ENCODE assay signal across 12 cellular contexts in the genomic region with DNA sequence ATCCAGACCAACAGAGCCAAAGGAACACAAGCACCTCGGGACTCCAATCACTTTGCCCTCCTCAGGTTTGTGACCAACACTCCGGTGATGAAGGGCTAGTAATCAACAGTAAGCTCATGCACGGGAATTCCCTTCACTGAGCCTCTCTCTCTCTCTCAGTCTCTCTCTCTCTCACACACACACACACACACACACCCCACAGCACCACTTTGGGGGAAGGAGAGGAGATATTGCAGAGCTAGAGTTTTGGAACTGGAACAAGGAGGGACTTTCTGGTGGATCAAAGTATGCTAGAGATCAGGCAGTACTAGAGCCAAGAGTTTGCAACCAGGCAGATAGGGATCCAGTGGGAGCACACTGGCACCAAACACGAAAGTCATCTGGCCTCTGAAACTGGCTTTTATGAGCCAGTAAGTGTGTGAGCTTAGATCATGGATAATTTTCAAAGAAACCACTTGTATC.
DNase-seq lines count a peak whose midpoint lies in the region; ATAC-seq and TF ChIP-seq lines count a peak whose summit lies in the region.
"Had no signal": no experiment of that assay in that cellular context is flagged by ENCODE, and none has a peak within 500 bp of the region (broad histone marks: within the 10 kb centered on the region; RNA-seq: fewer than 3 reads in every experiment).

No MANE protein-coding gene starts in this region.

- no peak overlapping the region for H2AFZ ChIP-seq in mesenchymal stem cell (ENCODE audit: low read depth, low read length)

- H3K4me1 Mint-ChIP-seq in activated CD8-positive, alpha-beta T cell treated with anti-CD3 and anti-CD28 coated beads, Interleukin-2, amount 10 ng/mL, durations not matched to agents 7 days and 5 days (ENCODE audit: low read depth) = peaks cover 98% of the 10 kb centered on the region
- peaks cover 24% of the 10 kb centered on the region for H3K4me1 Mint-ChIP-seq in progenitor cell of endocrine pancreas (ENCODE audit: low read depth)

- peak overlapping the region; percentile 47 for H3K4me3 Mint-ChIP-seq in activated CD8-positive, alpha-beta T cell treated with anti-CD3 and anti-CD28 coated beads, Interleukin-2, amount 10 ng/mL, durations not matched to agents 7 days and 5 days
- no peak overlapping the region for H3K4me3 Mint-ChIP-seq in progenitor cell of endocrine pancreas (ENCODE audit: low read depth)

- H3K27me3 Mint-ChIP-seq in activated CD8-positive, alpha-beta T cell treated with anti-CD3 and anti-CD28 coated beads, Interleukin-2, amount 10 ng/mL, durations not matched to agents 7 days and 5 days (ENCODE audit: low read depth) = no peaks in the 10 kb centered on the region
- H3K27me3 Mint-ChIP-seq in progenitor cell of endocrine pancreas = no peaks in the 10 kb centered on the region

- H2BK12ac ChIP-seq in mesenchymal stem cell (ENCODE audit: low read length in 2 of 2) = no peak overlapping the region

- intact Hi-C loops in Right ventricle myocardium superior (cut with DNase I) (no loop called here), heart left ventricle (cut with DNase I) (no loop called here), lower lobe of right lung (cut with DNase I) (no loop called here), vagina (cut with DNase I) (no loop called here)

- peak; percentile 26 for ATAC-seq in Right ventricle myocardium superior (ENCODE audit: poor library complexity)
- ATAC-seq in heart left ventricle = no peak
- ATAC-seq in activated CD8-positive, alpha-beta T cell treated with anti-CD3 and anti-CD28 coated beads, Interleukin-2, amount 10 ng/mL, durations not matched to agents 7 days and 5 days = no peak
- no peak for ATAC-seq in lower lobe of right lung
- no peak for ATAC-seq in HG03378 (IDR thresholded peaks at IDR 0.05; ENCODE audit: unreplicated experiment)
- ATAC-seq: left lobe of liver had no signal

- no peaks in the 10 kb centered on the region for H3K9me3 Mint-ChIP-seq in activated CD8-positive, alpha-beta T cell treated with anti-CD3 and anti-CD28 coated beads, Interleukin-2, amount 10 ng/mL, durations not matched to agents 7 days and 5 days (ENCODE audit: insufficient read depth)
- no peaks in the 10 kb centered on the region for H3K9me3 Mint-ChIP-seq in progenitor cell of endocrine pancreas (ENCODE audit: low read depth)

- no peak overlapping the region for H3K4me2 ChIP-seq in mesenchymal stem cell (ENCODE audit: low read length, poor library complexity, severe bottlenecking)

- H3K4me1 ChIP-seq in heart left ventricle (peaks cover 0 to 99% (median 17%) of the 10 kb centered on the region in 12 donors), lower lobe of right lung (peaks cover 86% of the 10 kb centered on the region), vagina (peaks cover 32% of the 10 kb centered on the region), mesenchymal stem cell (ENCODE audit: control insufficient read depth, insufficient read depth, low read depth, low read length) (peaks cover 10% of the 10 kb centered on the region)
- H3K4me1 ChIP-seq: HAP-1 had no signal

- H2AK5ac ChIP-seq in mesenchymal stem cell (ENCODE audit: low read length, severe bottlenecking) = no peak overlapping the region

- no peak overlapping the region for H4K8ac ChIP-seq in mesenchymal stem cell (ENCODE audit: low read length)

- no peaks in the 10 kb centered on the region for H3K36me3 ChIP-seq in heart left ventricle
- H3K36me3 ChIP-seq in lower lobe of right lung = no peaks in the 10 kb centered on the region
- no peaks in the 10 kb centered on the region for H3K36me3 ChIP-seq in vagina
- no peaks in the 10 kb centered on the region for H3K36me3 ChIP-seq in mesenchymal stem cell (ENCODE audit: control insufficient read depth in 1 of 2, insufficient read depth in 2 of 2, low read depth in 1 of 2, low read length in 2 of 2)
- H3K36me3 ChIP-seq: cardiac muscle cell, HAP-1 had no signal

- no peak overlapping the region for H2BK5ac ChIP-seq in mesenchymal stem cell (ENCODE audit: low read depth, low read length, poor library complexity, severe bottlenecking)

- CTCF ChIA-PET in activated CD8-positive, alpha-beta T cell treated with anti-CD3 and anti-CD28 coated beads, Interleukin-2, amount 10 ng/mL, durations not matched to agents 7 days and 5 days (lab: Charles Lee) = interaction anchor here (0.7 to 9.7 kb wide), 5 partner anchors 14 to 96 kb away, joined by 3 to 79 read pairs (median 6); no protein-coding TSS in a partner anchor

- H3K9me3 ChIP-seq in heart left ventricle (no peaks in the 10 kb centered on the region), lower lobe of right lung (no peaks in the 10 kb centered on the region), vagina (no peaks in the 10 kb centered on the region), mesenchymal stem cell (ENCODE audit: control insufficient read depth, low read length) (no peaks in the 10 kb centered on the region)
- H3K9me3 ChIP-seq: HAP-1 had no signal

- peaks cover 49% of the 10 kb centered on the region for H3K36me3 Mint-ChIP-seq in activated CD8-positive, alpha-beta T cell treated with anti-CD3 and anti-CD28 coated beads, Interleukin-2, amount 10 ng/mL, durations not matched to agents 7 days and 5 days (ENCODE audit: low read depth)
- no peaks in the 10 kb centered on the region for H3K36me3 Mint-ChIP-seq in progenitor cell of endocrine pancreas (ENCODE audit: insufficient read depth)

- H4K91ac ChIP-seq in mesenchymal stem cell (ENCODE audit: low read length) = no peak overlapping the region

- H3K27ac ChIP-seq in heart left ventricle (peak overlapping the region in 1 of 12 donors; percentile 78), lower lobe of right lung (peak overlapping the region; percentile 57), vagina (peak overlapping the region; percentile 52), mesenchymal stem cell (ENCODE audit: low read length, poor library complexity, severe bottlenecking) (no peak overlapping the region)
- H3K27ac ChIP-seq: cardiac muscle cell had no signal

- no peak overlapping the region for H2BK120ac ChIP-seq in mesenchymal stem cell (ENCODE audit: low read depth, low read length)

- H3K4me3 ChIP-seq in heart left ventricle (no peak overlapping the region), lower lobe of right lung (no peak overlapping the region), vagina (no peak overlapping the region), mesenchymal stem cell (ENCODE audit: insufficient read depth in 1 of 2, low read depth in 1 of 2, low read length in 2 of 2) (no peak overlapping the region)
- H3K4me3 ChIP-seq: cardiac muscle cell, HAP-1 had no signal

- DNase-seq in Right ventricle myocardium superior (no peak), heart left ventricle (no peak), lower lobe of right lung (no peak), vagina (ENCODE audit: extremely low spot score in 2 of 2) (no peak), mesenchymal stem cell (no peak), progenitor cell of endocrine pancreas (ENCODE audit: low spot score, unreplicated experiment) (no peak)
- no peak for DNase-seq in activated CD8-positive, alpha-beta T cell treated with anti-CD3 and anti-CD28 coated beads, Interleukin-2, amount 10 ng/mL, durations not matched to agents 7 days and 5 days
- DNase-seq: SHP77 treated with DMSO at 0.1 percent for 48 hours had no signal

- no peak overlapping the region for H3K4ac ChIP-seq in mesenchymal stem cell (ENCODE audit: low read depth in 1 of 2, low read length in 2 of 2)

- H3K9ac ChIP-seq in mesenchymal stem cell (ENCODE audit: low read length) = no peak overlapping the region

- POLR2A ChIA-PET in activated CD8-positive, alpha-beta T cell treated with anti-CD3 and anti-CD28 coated beads, Interleukin-2, amount 10 ng/mL, durations not matched to agents 7 days and 5 days (lab: Charles Lee) = interaction anchor here (0.6 to 3.3 kb wide), 6 partner anchors 13 to 97 kb away, joined by 3 to 22 read pairs (median 6); no protein-coding TSS in a partner anchor

- H3K18ac ChIP-seq in mesenchymal stem cell (ENCODE audit: low read depth in 1 of 2, low read length in 2 of 2) = no peak overlapping the region

- TF ChIP-seq POLR2A in heart left ventricle (IDR thresholded peaks at IDR 0.05) = no peak
- TF ChIP-seq POLR2A in vagina (IDR thresholded peaks at IDR 0.05) = no peak

- H3K27me3 ChIP-seq in heart left ventricle (no peaks in the 10 kb centered on the region), lower lobe of right lung (ENCODE audit: low read depth) (no peaks in the 10 kb centered on the region), vagina (no peaks in the 10 kb centered on the region), mesenchymal stem cell (ENCODE audit: control insufficient read depth in 1 of 2, insufficient read depth in 1 of 2, low read length in 2 of 2) (no peaks in the 10 kb centered on the region)
- H3K27me3 ChIP-seq: cardiac muscle cell had no signal

- WGBS in heart left ventricle, 4 donors = 80 to 91% (median 83%) methylated on average over 4 of the region's 4 CpGs
- WGBS in mesenchymal stem cell = 94% methylated on average over 2 of the region's 4 CpGs

- no peak for TF ChIP-seq CTCF in heart left ventricle (IDR thresholded peaks at IDR 0.05)
- TF ChIP-seq CTCF in lower lobe of right lung (IDR thresholded peaks at IDR 0.05) = no peak
- no peak for TF ChIP-seq CTCF in vagina (IDR thresholded peaks at IDR 0.05)
- TF ChIP-seq CTCF in progenitor cell of endocrine pancreas (IDR thresholded peaks at IDR 0.05; ENCODE audit: unreplicated experiment) = no peak

- H3K79me1 ChIP-seq in mesenchymal stem cell (replicated peaks; ENCODE audit: low read length, poor library complexity, severe bottlenecking) = peaks cover 11% of the 10 kb centered on the region

- no peak overlapping the region for H3K23ac ChIP-seq in mesenchymal stem cell (ENCODE audit: low read length in 2 of 2)

- peak overlapping the region; percentile 87 for H3K27ac Mint-ChIP-seq in activated CD8-positive, alpha-beta T cell treated with anti-CD3 and anti-CD28 coated beads, Interleukin-2, amount 10 ng/mL, durations not matched to agents 7 days and 5 days
- no peak overlapping the region for H3K27ac Mint-ChIP-seq in progenitor cell of endocrine pancreas

- peak overlapping the region in 1 of 2 experiments; percentile 41 for H3K14ac ChIP-seq in mesenchymal stem cell (ENCODE audit: low read length in 2 of 2)

- H2BK15ac ChIP-seq in mesenchymal stem cell (ENCODE audit: low read depth, poor library complexity, severe bottlenecking) = no peak overlapping the region
